Comparison of ENCODE assay signal across 15 cellular contexts in the genomic region with DNA sequence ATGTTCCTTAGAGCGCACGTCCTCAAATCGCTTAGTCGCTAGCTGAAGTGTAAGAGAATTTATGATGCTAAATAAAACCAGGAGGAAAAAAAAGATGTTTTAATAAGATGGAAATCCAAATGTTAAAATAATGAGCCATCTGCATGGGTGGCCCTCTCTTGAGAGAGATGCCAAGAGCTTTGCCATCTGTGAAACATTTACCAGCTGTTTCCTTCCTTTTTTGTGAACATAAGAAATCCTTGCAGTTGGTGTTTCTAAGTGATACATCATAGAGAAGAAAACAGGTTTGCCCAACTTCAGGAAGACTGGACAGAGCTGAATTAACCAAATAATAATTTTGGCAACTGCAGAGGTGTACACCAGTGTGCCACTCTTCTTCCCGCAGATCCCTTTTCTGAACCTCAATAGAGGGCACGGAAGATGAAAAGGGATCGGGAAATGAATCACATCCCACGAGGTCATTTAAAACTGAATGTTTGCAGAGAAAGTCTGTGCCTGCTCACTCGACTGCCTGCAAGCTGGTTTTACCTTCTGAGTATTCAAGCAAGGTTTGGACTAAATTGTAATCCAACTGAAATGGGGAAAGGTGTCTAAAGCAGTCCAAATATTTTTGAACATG. TPM values are rescaled to one million over a fixed set of nuclear protein-coding genes. Genes with fewer than 3 reads are reported as not detected.
DNase-seq lines count a peak whose midpoint lies in the region; ATAC-seq, FAIRE-seq and TF ChIP-seq lines count a peak whose summit lies in the region.
"Had no signal": no experiment of that assay in that cellular context is flagged by ENCODE, and none has a peak within 500 bp of the region (broad histone marks: within the 10 kb centered on the region; RNA-seq: fewer than 3 reads in every experiment).

No MANE protein-coding gene starts in this region.

- H3K36me3 ChIP-seq in GM23248 (ENCODE audit: low read depth) (no peaks in the 10 kb centered on the region), bronchial epithelial cell (ENCODE audit: control insufficient read depth, insufficient read depth, low read length) (no peaks in the 10 kb centered on the region)
- H3K36me3 ChIP-seq: BE2C, Peyer's patch had no signal

- H3K4me3 ChIP-seq in GM23248 (no peak overlapping the region), bronchial epithelial cell (ENCODE audit: low read depth, low read length) (no peak overlapping the region)
- H3K4me3 ChIP-seq: Peyer's patch had no signal

- no peaks in the 10 kb centered on the region for H3K9me2 ChIP-seq in GM23248 (ENCODE audit: insufficient read depth)

- no peak for ATAC-seq in HG03439 (IDR thresholded peaks at IDR 0.05; ENCODE audit: unreplicated experiment)

- no peaks in the 10 kb centered on the region for H3K79me2 ChIP-seq in GM23248 (ENCODE audit: insufficient read depth)

- peak; percentile 31 for DNase-seq in GM23248
- DNase-seq in NCI-H524 treated with DMSO at 0.1 percent for 48 hours (lab: John Stamatoyannopoulos, UW), result peak; percentile 83
- no peak for DNase-seq in bronchial epithelial cell (ENCODE audit: low read depth)
- DNase-seq in superior temporal gyrus (ENCODE audit: extremely low spot score), result peak; percentile 72
- DNase-seq in DMS153 (lab: John Stamatoyannopoulos, UW), result no peak
- DNase-seq in effector CD8-positive, alpha-beta T cell (lab: John Stamatoyannopoulos, UW), result no peak
- DNase-seq: BE2C, H7, MM.1S, NCI-H1105 treated with DMSO at 0.1 percent for 48 hours, NCI-H1930, NCI-H748 treated with DMSO at 0.1 percent for 48 hours, Peyer's patch had no signal

- no peak for TF ChIP-seq CTCF in bronchial epithelial cell (IDR thresholded peaks at IDR 0.05; ENCODE audit: insufficient read depth, low read length, severe bottlenecking)

- in situ Hi-C loops in GM23248 (cut with MboI), result no loop called here

- no peaks in the 10 kb centered on the region for H4K20me1 ChIP-seq in GM23248 (ENCODE audit: insufficient read depth)

- no peak overlapping the region for H3K4me2 ChIP-seq in GM23248 (ENCODE audit: unreplicated experiment)

- H3K27ac ChIP-seq in GM23248, result no peak overlapping the region
- H3K27ac ChIP-seq: Peyer's patch had no signal

- H3K4me1 ChIP-seq in GM23248 (ENCODE audit: insufficient read depth), result peaks cover 5% of the 10 kb centered on the region; the same call in 1 of the 2 replicates
- H3K4me1 ChIP-seq: BE2C, Peyer's patch had no signal

- H2AFZ ChIP-seq in GM23248, result 0 out of 2 replicates have a peak overlapping the region, but pooled peaks have one; percentile 45

- 31 to 38% methylated on average over 9 of the region's 9 CpGs for WGBS in GM23248 (ENCODE audit: low coverage in 1 of 2, low lambda C conversion rate in 2 of 2, missing lambda C conversion rate in 2 of 2), 2 experiments

- no peaks in the 10 kb centered on the region for H3F3A ChIP-seq in GM23248 (ENCODE audit: insufficient read depth)

- H3K27me3 ChIP-seq in GM23248 (replicated peaks; ENCODE audit: insufficient read depth) (no peaks in the 10 kb centered on the region; the same call in 1 of the 2 replicates), bronchial epithelial cell (ENCODE audit: control insufficient read depth, insufficient read depth, low read length) (no peaks in the 10 kb centered on the region)
- H3K27me3 ChIP-seq: BE2C, Peyer's patch had no signal

- no peak overlapping the region for H3K9ac ChIP-seq in GM23248

- FAIRE-seq in bronchial epithelial cell (lab: Jason Lieb, UNC), result peak; percentile 62
- FAIRE-seq: GM18507 had no signal

- H3K9me3 ChIP-seq in GM23248 (ENCODE audit: low read depth), result no peaks in the 10 kb centered on the region
- H3K9me3 ChIP-seq: BE2C, Peyer's patch had no signal

RNA-seq across cellular contexts. Expression of a gene that starts 35.7 kb away (rescaled TPM):
- 13.4 and 18.5 TPM in 2 replicates for total RNA-seq in GM23248 (2014; rRNA removed; shearing (Covaris generic))
- 4.5 and 6.3 TPM in 2 replicates for polyA plus RNA-seq in GM23248 (2016; fragmentation: Nextera tagmentation; extraction: Ambion mirVana)
- total RNA-seq in bronchial epithelial cell, result 1.6 and 1.8 TPM in 2 replicates

Comparison
In these comparisons a context has a peak if more than half of its experiments do, and no peak if none do; other contexts are left out.
1. DNase-seq: peak in GM23248 (single experiment), NCI-H524 treated with DMSO at 0.1 percent for 48 hours (single experiment) and superior temporal gyrus (single experiment); none in bronchial epithelial cell (single experiment), DMS153 (single experiment) and effector CD8-positive, alpha-beta T cell (single experiment).